ENCODE assay signal across 14 cellular contexts in the genomic region with DNA sequence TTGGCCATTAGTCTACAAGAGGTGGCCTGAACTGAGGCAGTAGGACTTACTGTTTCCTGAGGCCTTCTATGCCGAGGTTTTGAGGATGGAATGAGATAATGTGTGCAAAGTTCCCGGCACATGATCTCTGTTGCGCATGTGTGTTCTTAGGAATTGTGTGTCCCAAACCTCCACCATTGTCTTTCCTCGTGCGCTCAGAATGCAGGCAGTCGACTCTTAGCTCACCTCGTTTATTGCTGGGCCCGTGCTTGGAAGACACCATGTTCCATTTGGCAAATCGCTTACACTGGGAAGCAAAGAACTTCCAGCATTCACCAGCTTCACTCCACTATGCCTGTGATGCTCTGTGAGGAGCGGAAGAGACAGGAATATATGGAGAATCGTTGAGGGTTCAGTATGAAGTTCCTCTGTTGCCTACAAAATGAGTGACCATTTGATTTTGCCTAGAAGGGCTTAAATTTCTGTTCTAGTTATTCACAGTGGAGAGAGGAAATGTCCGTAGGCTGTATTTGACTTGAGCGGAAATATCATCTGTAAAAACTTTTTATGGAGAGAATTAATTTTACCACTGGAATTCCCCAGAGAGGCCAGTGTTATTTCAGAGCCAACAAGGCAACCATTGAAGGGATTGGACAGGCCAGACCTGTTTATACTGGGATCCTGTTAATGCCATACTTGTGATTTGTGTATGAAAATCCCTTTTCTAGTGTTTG.
A peak's percentile ranks its signal among the peaks of the same experiment; 100 is the strongest.
DNase-seq lines count a peak whose midpoint lies in the region; ATAC-seq and TF ChIP-seq lines count a peak whose summit lies in the region.
"Had no signal": no experiment of that assay in that cellular context is flagged by ENCODE, and none has a peak within 500 bp of the region (broad histone marks: within the 10 kb centered on the region; RNA-seq: fewer than 3 reads in every experiment).

No MANE protein-coding gene starts in this region.

- no peak for TF ChIP-seq EP300 in esophagus muscularis mucosa (IDR thresholded peaks at IDR 0.05)

- no peak for TF ChIP-seq POLR2A in esophagus muscularis mucosa (IDR thresholded peaks at IDR 0.05; ENCODE audit: low read depth)

- peaks cover 31% of the 10 kb centered on the region for H3K4me1 ChIP-seq in RWPE2 (ENCODE audit: insufficient read depth, poor library complexity, severe bottlenecking)
- peaks cover 0 to 60% (median 54%) of the 10 kb centered on the region in 4 donors for H3K4me1 ChIP-seq in esophagus muscularis mucosa

- DNase-seq in EL, result peak; percentile 79
- no peak for DNase-seq in RWPE2 (ENCODE audit: low spot score)
- DNase-seq in esophagus muscularis mucosa (ENCODE audit: extremely low spot score), result no peak
- DNase-seq in renal cortical epithelial cell (ENCODE audit: low read depth), result peak; percentile 25
- no peak for DNase-seq in NCI-H1105 (lab: John Stamatoyannopoulos, UW)
- no peak for DNase-seq in T-helper 17 cell
- DNase-seq in stimulated activated CD4-positive, alpha-beta T cell treated with anti-CD3 and anti-CD28 coated beads, Interleukin-2, amount 100 ng/mL, for 24 hours, result no peak
- DNase-seq: activated T-cell treated with anti-CD3 and anti-CD28 coated beads for 4 hours; DMS153; naive thymus-derived CD4-positive, alpha-beta T cell; NCI-H774; stimulated activated CD4-positive, alpha-beta T cell treated with anti-CD3 and anti-CD28 coated beads, Interleukin-2, amount 100 ng/mL, for 48 hours had no signal

- peaks cover 18% of the 10 kb centered on the region for H3K4me1 Mint-ChIP-seq in T-helper 17 cell

- no peak overlapping the region for H3K4me3 ChIP-seq in RWPE2 (ENCODE audit: severe bottlenecking)
- peak overlapping the region in 1 of 4 donors; percentile 18 for H3K4me3 ChIP-seq in esophagus muscularis mucosa

- H3K27ac ChIP-seq in RWPE2 (ENCODE audit: poor library complexity, severe bottlenecking) (peak overlapping the region; percentile 72), esophagus muscularis mucosa (replicated peaks in 1 of 4) (peak overlapping the region; percentile 67 to 78 (median 76))

- ATAC-seq in RWPE2 (ENCODE audit: low read depth) (no peak), GM18520 (IDR thresholded peaks at IDR 0.05; ENCODE audit: unreplicated experiment) (no peak), T-helper 17 cell (no peak)

- no peaks in the 10 kb centered on the region for H3K27me3 ChIP-seq in RWPE2 (ENCODE audit: insufficient read depth, poor library complexity, severe bottlenecking)
- no peaks in the 10 kb centered on the region for H3K27me3 ChIP-seq in esophagus muscularis mucosa

- no peak overlapping the region for H3K4me3 Mint-ChIP-seq in T-helper 17 cell

- peaks cover 2% of the 10 kb centered on the region for H3K36me3 Mint-ChIP-seq in T-helper 17 cell (ENCODE audit: low read depth)

- no peak for TF ChIP-seq CTCF in RWPE2 (IDR thresholded peaks at IDR 0.05; ENCODE audit: poor library complexity, severe bottlenecking)
- no peak for TF ChIP-seq CTCF in esophagus muscularis mucosa (IDR thresholded peaks at IDR 0.05)

- intact Hi-C loops in esophagus muscularis mucosa (cut with DNase I), result no loop called here

- WGBS in esophagus muscularis mucosa, result 74% methylated on average over 12 of the region's 13 CpGs

- H3K9me3 ChIP-seq in RWPE2 (ENCODE audit: severe bottlenecking) (no peaks in the 10 kb centered on the region), esophagus muscularis mucosa (no peaks in the 10 kb centered on the region), T-helper 17 cell (ENCODE audit: control insufficient read depth, low read length, poor library complexity, severe bottlenecking) (no peaks in the 10 kb centered on the region)
- H3K9me3 ChIP-seq: thoracic aorta had no signal

- H3K27me3 Mint-ChIP-seq in T-helper 17 cell, result peaks cover 16% of the 10 kb centered on the region
- H3K27me3 Mint-ChIP-seq: naive thymus-derived CD4-positive, alpha-beta T cell had no signal

- no peaks in the 10 kb centered on the region for H3K36me3 ChIP-seq in RWPE2 (ENCODE audit: low read depth)
- H3K36me3 ChIP-seq in esophagus muscularis mucosa, result no peaks in the 10 kb centered on the region
- H3K36me3 ChIP-seq: thoracic aorta had no signal

- H3K27ac Mint-ChIP-seq in T-helper 17 cell, result no peak overlapping the region

Comparison
In these comparisons a context has a peak if more than half of its experiments do, and no peak if none do; other contexts are left out.
1. DNase-seq: peak in EL (single experiment) and renal cortical epithelial cell (single experiment); none in RWPE2 (single experiment), esophagus muscularis mucosa (single experiment), NCI-H1105 (single experiment), T-helper 17 cell (0 of 3) and stimulated activated CD4-positive, alpha-beta T cell treated with anti-CD3 and anti-CD28 coated beads, Interleukin-2, amount 100 ng/mL, for 24 hours (0 of 2).